In the genomic region with DNA sequence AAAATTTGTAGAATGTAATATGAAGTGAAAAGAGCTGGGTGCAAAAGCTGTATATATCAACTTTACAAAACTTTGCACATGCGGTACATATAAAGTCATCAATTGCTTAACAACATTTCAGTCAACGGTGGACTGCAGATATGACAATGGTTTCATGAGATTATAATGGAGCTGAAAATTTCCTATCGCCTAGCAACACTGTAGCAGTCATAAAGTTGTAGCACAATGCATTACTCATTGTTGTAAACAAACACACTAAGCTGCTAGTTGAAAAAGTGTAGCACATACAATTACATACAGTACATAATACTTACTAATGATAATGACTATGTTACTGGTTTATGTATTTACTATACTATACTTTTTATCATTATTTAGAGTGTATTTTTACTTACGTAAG, we compare ENCODE assay signal across 21 cellular contexts.
DNase-seq lines count a peak whose midpoint lies in the region; ATAC-seq and TF ChIP-seq lines count a peak whose summit lies in the region.
"Had no signal": no experiment of that assay in that cellular context is flagged by ENCODE, and none has a peak within 500 bp of the region (broad histone marks: within the 10 kb centered on the region; RNA-seq: fewer than 3 reads in every experiment).

No MANE protein-coding gene starts in this region.

- no peaks in the 10 kb centered on the region for H3K9me3 ChIP-seq in PC-3 (ENCODE audit: low read length)
- H3K9me3 ChIP-seq in mucosa of descending colon, result no peaks in the 10 kb centered on the region
- no peaks in the 10 kb centered on the region for H3K9me3 ChIP-seq in right atrium auricular region
- H3K9me3 ChIP-seq: A549; BE2C; BLaER1 treated with 17β-estradiol and CSF1 and Interleukin-3, amounts not matched to agents 10 nM and 100 nM had no signal

- H3K79me2 ChIP-seq in PC-3 (ENCODE audit: low read length), result no peaks in the 10 kb centered on the region

- peaks cover 7% of the 10 kb centered on the region; the same call in 1 of the 2 replicates for H3K9me2 ChIP-seq in PC-3 (replicated peaks; ENCODE audit: low read length)

- DNase-seq in NCI-H748 (lab: John Stamatoyannopoulos, UW; ENCODE audit: unreplicated experiment) (peak; percentile 37), NCI-H748 treated with DMSO at 0.1 percent for 48 hours (lab: John Stamatoyannopoulos, UW) (no peak), PC-3 (peak; percentile 52), mucosa of descending colon (no peak), right atrium auricular region (ENCODE audit: low spot score) (no peak)
- DNase-seq: 8988T; ACHN; AML-193; BE2C; CD4-positive, alpha-beta T cell; CD8-positive, alpha-beta memory T cell; DMS 273 treated with DMSO at 0.1 percent for 48 hours; DND-41; GDM1; H9; HFFc6 had no signal

- H2AFZ ChIP-seq in PC-3 (ENCODE audit: low read length), result no peak overlapping the region
- H2AFZ ChIP-seq: GM23338 had no signal

- no peak overlapping the region for H3K27ac ChIP-seq in PC-3 (ENCODE audit: low read length)
- H3K27ac ChIP-seq in right atrium auricular region, result no peak overlapping the region
- H3K27ac ChIP-seq: A549; BLaER1 treated with 17β-estradiol and CSF1 and Interleukin-3, amounts not matched to agents 10 nM and 100 nM had no signal

- no peaks in the 10 kb centered on the region for H3F3A ChIP-seq in PC-3 (ENCODE audit: low read length, unreplicated experiment)

- no peak overlapping the region for H3K9ac ChIP-seq in PC-3 (ENCODE audit: low read length)
- H3K9ac ChIP-seq: BLaER1 treated with 17β-estradiol and CSF1 and Interleukin-3, amounts not matched to agents 10 nM and 100 nM had no signal

- no peak overlapping the region for H3K4me2 ChIP-seq in PC-3 (ENCODE audit: low read length)
- H3K4me2 ChIP-seq: A549; BLaER1 treated with 17β-estradiol and CSF1 and Interleukin-3, amounts not matched to agents 10 nM and 100 nM; GM23338 had no signal

- H3K27me3 ChIP-seq in PC-3 (ENCODE audit: low read length) (peaks cover 73% of the 10 kb centered on the region), right atrium auricular region (no peaks in the 10 kb centered on the region)
- H3K27me3 ChIP-seq: BE2C; BLaER1 treated with 17β-estradiol and CSF1 and Interleukin-3, amounts not matched to agents 10 nM and 100 nM had no signal

- no peaks in the 10 kb centered on the region for H4K20me1 ChIP-seq in PC-3 (ENCODE audit: low read length)
- H4K20me1 ChIP-seq: BLaER1 treated with 17β-estradiol and CSF1 and Interleukin-3, amounts not matched to agents 10 nM and 100 nM had no signal

- intact Hi-C loops in PC-3 (cut with micrococcal nuclease) (loop anchor here (10.0 kb wide), 1 partner anchor 58 kb away; no protein-coding TSS in a partner anchor), mucosa of descending colon (cut with DNase I, micrococcal nuclease) (no loop called here)

- H3K4me3 ChIP-seq in PC-3 (ENCODE audit: low read length) (no peak overlapping the region), mucosa of descending colon (no peak overlapping the region), right atrium auricular region (no peak overlapping the region)
- H3K4me3 ChIP-seq: A549; BLaER1 treated with 17β-estradiol and CSF1 and Interleukin-3, amounts not matched to agents 10 nM and 100 nM; GM12878; GM23338 had no signal

- H3K4me1 ChIP-seq in PC-3 (ENCODE audit: insufficient read depth, low read length) (no peaks in the 10 kb centered on the region), mucosa of descending colon (ENCODE audit: low read depth) (no peaks in the 10 kb centered on the region), right atrium auricular region (no peaks in the 10 kb centered on the region)
- H3K4me1 ChIP-seq: A549; BE2C; BLaER1 treated with 17β-estradiol and CSF1 and Interleukin-3, amounts not matched to agents 10 nM and 100 nM had no signal

- no peaks in the 10 kb centered on the region for H3K36me3 ChIP-seq in PC-3 (ENCODE audit: low read depth, low read length)
- no peaks in the 10 kb centered on the region for H3K36me3 ChIP-seq in mucosa of descending colon (ENCODE audit: low read depth)
- H3K36me3 ChIP-seq in right atrium auricular region, result no peaks in the 10 kb centered on the region
- H3K36me3 ChIP-seq: BE2C; BLaER1 treated with 17β-estradiol and CSF1 and Interleukin-3, amounts not matched to agents 10 nM and 100 nM had no signal

- CTCF ChIA-PET in PC-3 (lab: Charles Lee), result interaction anchor here (0.5 kb wide), 1 partner anchor 191 kb away, joined by 4 read pairs; no protein-coding TSS in a partner anchor

- ATAC-seq in PC-3 (peak; percentile 77), mucosa of descending colon (peak; percentile 40), GM21825 (IDR thresholded peaks at IDR 0.05; ENCODE audit: unreplicated experiment) (no peak)
- ATAC-seq: A549, GM12878, GM23338 had no signal

- no TSS peak for BruUV-seq in PC-3 (replicated peaks; lab: Mats Ljungman, UMichigan)

- POLR2A ChIA-PET in PC-3 (lab: Charles Lee; ENCODE audit: unreplicated experiment), result no interaction called here

- no peak for TF ChIP-seq CTCF in PC-3 (conservative IDR thresholded peaks at IDR 0.05; ENCODE audit: low read depth, low read length)
- no peak for TF ChIP-seq CTCF in mucosa of descending colon (IDR thresholded peaks at IDR 0.05)
- no peak for TF ChIP-seq CTCF in right atrium auricular region (IDR thresholded peaks at IDR 0.05)

Comparison
In these comparisons a context has a peak if more than half of its experiments do, and no peak if none do; other contexts are left out.
1. DNase-seq: peak in NCI-H748 (single experiment) and PC-3 (single experiment); none in NCI-H748 treated with DMSO at 0.1 percent for 48 hours (single experiment), mucosa of descending colon (0 of 3) and right atrium auricular region (single experiment).